19 cellular contexts compared by ENCODE assay signal in the genomic region with DNA sequence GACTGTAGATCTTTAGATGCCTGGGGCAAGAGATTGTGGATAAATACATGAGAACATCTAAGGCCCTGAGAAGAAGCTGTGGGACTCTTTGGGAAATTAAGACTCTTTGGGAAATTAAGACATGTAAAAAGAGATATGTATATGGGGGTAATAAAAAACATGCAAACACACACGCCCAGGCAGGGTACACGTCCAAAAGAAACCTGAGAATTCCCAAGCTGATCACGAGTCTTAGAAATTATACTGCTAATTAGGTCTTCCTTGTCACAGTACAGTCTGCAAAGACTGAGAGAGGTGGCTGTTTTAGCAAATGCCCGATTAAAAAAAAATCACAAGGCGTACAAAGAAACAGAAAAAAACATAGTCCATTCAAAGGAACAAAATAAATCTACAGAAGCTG. TPM values are rescaled to one million over a fixed set of nuclear protein-coding genes. Genes with fewer than 3 reads are reported as not detected.
DNase-seq lines count a peak whose midpoint lies in the region; ATAC-seq, FAIRE-seq and TF ChIP-seq lines count a peak whose summit lies in the region.
"Had no signal": no experiment of that assay in that cellular context is flagged by ENCODE, and none has a peak within 500 bp of the region (broad histone marks: within the 10 kb centered on the region; RNA-seq: fewer than 3 reads in every experiment).

No MANE protein-coding gene starts in this region.

- no peak overlapping the region for H3K27ac Mint-ChIP-seq in HFFc6
- H3K27ac Mint-ChIP-seq: CD8-positive, alpha-beta T cell; IgD-negative memory B cell had no signal

- H3K9me2 ChIP-seq in PC-9 (ENCODE audit: insufficient read depth), result no peaks in the 10 kb centered on the region; the same call in 1 of the 2 replicates

- H2AFZ ChIP-seq in PC-9, result 0 out of 2 replicates have a peak overlapping the region, but pooled peaks have one; percentile 18
- H2AFZ ChIP-seq: GM23248 had no signal

- intact Hi-C loops in PC-9 (cut with micrococcal nuclease; ENCODE audit: unreplicated experiment), result no loop called here
- intact Hi-C loops in lower lobe of right lung (cut with DNase I), result no loop called here

- TF ChIP-seq CTCF in PC-9 (conservative IDR thresholded peaks at IDR 0.05) (no peak), lower lobe of right lung (IDR thresholded peaks at IDR 0.05) (no peak), HFFc6 (IDR thresholded peaks at IDR 0.05) (no peak)

- H3K27ac ChIP-seq in PC-9 (no peak overlapping the region), lower lobe of right lung (no peak overlapping the region)
- H3K27ac ChIP-seq: BLaER1, GM23248 had no signal

- DNase-seq in DMS 273 (lab: John Stamatoyannopoulos, UW; ENCODE audit: unreplicated experiment) (peak; percentile 42), DMS 273 treated with DMSO at 0.1 percent for 48 hours (lab: John Stamatoyannopoulos, UW) (no peak), PC-9 (no peak), erythroblast (lab: John Stamatoyannopoulos, UW) (no peak), NCI-H748 (lab: John Stamatoyannopoulos, UW; ENCODE audit: unreplicated experiment) (no peak), lower lobe of right lung (no peak), HFFc6 (no peak)
- DNase-seq: 8988T; Calu3; CD8-positive, alpha-beta T cell; GM23248 had no signal

- H3K4me1 Mint-ChIP-seq in HFFc6 (ENCODE audit: low read depth), result no peaks in the 10 kb centered on the region
- H3K4me1 Mint-ChIP-seq: IgD-negative memory B cell had no signal

- H3K4me3 ChIP-seq in PC-9, result no peak overlapping the region
- no peak overlapping the region for H3K4me3 ChIP-seq in lower lobe of right lung
- H3K4me3 ChIP-seq: BLaER1, GM23248, HAP-1 had no signal

- BruUV-seq in PC-9 (replicated peaks; lab: Mats Ljungman, UMichigan), result no TSS peak

- TF ChIP-seq POLR2A in erythroblast (IDR thresholded peaks at IDR 0.05; ENCODE audit: low read length), result no peak

- H3K4me3 Mint-ChIP-seq in HFFc6, result no peak overlapping the region
- H3K4me3 Mint-ChIP-seq: CD8-positive, alpha-beta T cell; IgD-negative memory B cell had no signal

- no peak overlapping the region for H3K4me2 ChIP-seq in PC-9
- H3K4me2 ChIP-seq: BLaER1 had no signal

- H3K27me3 Mint-ChIP-seq in HFFc6 (ENCODE audit: insufficient read depth), result no peaks in the 10 kb centered on the region

- H3K9me3 ChIP-seq in PC-9 (ENCODE audit: insufficient read depth, low read depth) (peaks cover 13% of the 10 kb centered on the region; the same call in 1 of the 2 replicates), lower lobe of right lung (peaks cover 19% of the 10 kb centered on the region)
- H3K9me3 ChIP-seq: HAP-1 had no signal

- no peaks in the 10 kb centered on the region for H4K20me1 ChIP-seq in PC-9 (ENCODE audit: insufficient read depth)
- H4K20me1 ChIP-seq: BLaER1 had no signal

- H3K36me3 ChIP-seq in PC-9 (ENCODE audit: low read depth) (no peaks in the 10 kb centered on the region), lower lobe of right lung (no peaks in the 10 kb centered on the region)
- H3K36me3 ChIP-seq: BLaER1, HAP-1 had no signal

- POLR2A ChIA-PET in PC-9 (lab: Charles Lee; ENCODE audit: unreplicated experiment), result no interaction called here

- no peaks in the 10 kb centered on the region for H3K79me2 ChIP-seq in PC-9 (ENCODE audit: low read depth)

- CTCF ChIA-PET in PC-9 (lab: Charles Lee), result no interaction called here

- no peak for ATAC-seq in lower lobe of right lung
- ATAC-seq: CD8-positive, alpha-beta T cell; HepG2 had no signal

- H3F3A ChIP-seq in PC-9 (ENCODE audit: insufficient read depth, low read depth), result no peaks in the 10 kb centered on the region

- peaks cover 19% of the 10 kb centered on the region for H3K9me3 Mint-ChIP-seq in HFFc6

- H3K27me3 ChIP-seq in PC-9 (ENCODE audit: insufficient read depth, low read depth), result no peaks in the 10 kb centered on the region
- no peaks in the 10 kb centered on the region for H3K27me3 ChIP-seq in lower lobe of right lung (ENCODE audit: low read depth)
- H3K27me3 ChIP-seq: BLaER1 had no signal

- peaks cover 5% of the 10 kb centered on the region; the same call in 1 of the 2 replicates for H3K36me3 Mint-ChIP-seq in HFFc6 (ENCODE audit: low read depth)

- no peaks in the 10 kb centered on the region for H3K4me1 ChIP-seq in PC-9 (replicated peaks; ENCODE audit: insufficient read depth)
- no peaks in the 10 kb centered on the region for H3K4me1 ChIP-seq in lower lobe of right lung
- H3K4me1 ChIP-seq: BLaER1, HAP-1 had no signal

- peak; percentile 56 for FAIRE-seq in islet of Langerhans (lab: Jason Lieb, UNC)
- FAIRE-seq: G401.6, GM12892, GM18507, HepG2 had no signal

RNA-seq across cellular contexts. Expression of gene ERO1B, which starts 39.3 kb away (rescaled TPM):
- total RNA-seq in PC-9 (2021) (not detected in 2 replicates), lower lobe of right lung (8.5 TPM)
- total RNA-seq in HFFc6 (2021; fragmentation: NEBNext Ultra II Directional; extraction: Animal tissue kit (Norgen Biotek cat#: 25700)), result 1 to 10 TPM; 1.5 to 2.3 (median 2.0) TPM
